23 cellular contexts compared by ENCODE assay signal in the genomic region with DNA sequence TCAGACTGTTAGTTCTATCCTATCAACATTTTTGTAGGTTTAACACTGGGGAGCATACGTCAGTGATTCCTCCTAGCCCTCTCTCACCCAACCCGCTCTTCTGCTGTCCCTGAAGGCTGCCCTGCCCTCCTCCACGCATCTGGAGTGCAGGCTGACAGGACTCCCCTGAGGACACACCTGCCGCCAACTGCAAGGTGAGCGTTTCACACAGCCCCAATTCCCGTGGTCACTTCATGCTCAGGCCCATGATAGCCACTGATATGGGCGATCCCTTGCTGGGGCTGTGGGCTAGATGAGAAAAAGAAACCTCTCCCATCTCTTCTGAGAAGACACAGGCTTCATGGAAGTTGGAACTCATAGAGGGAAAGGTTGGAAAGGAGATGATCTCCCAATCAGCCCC.
"Had no signal": no experiment of that assay in that cellular context is flagged by ENCODE, and none has a peak within 500 bp of the region (broad histone marks: within the 10 kb centered on the region; RNA-seq: fewer than 3 reads in every experiment).

No MANE protein-coding gene starts in this region.

- H3K9me3 ChIP-seq: left ventricle myocardium inferior, mucosa of descending colon, pancreas, prostate gland, right lobe of liver, tibial nerve, upper lobe of left lung, vagina had no signal

- ATAC-seq: mucosa of descending colon; naive thymus-derived CD4-positive, alpha-beta T cell; natural killer cell treated with Interleukin-12 subunit alpha and Interleukin-12 subunit beta and Interleukin-15 and Interleukin-18, amount 100 ng/mL, for 72 hours; pancreas; right lobe of liver; stimulated activated memory B cell treated with anti-CD40 and anti-IgM and Interleukin-4, amounts not matched to agents 10 μg/mL and 1 μg/mL and 100 μg/mL, for 72 hours; stimulated activated naive CD8-positive, alpha-beta T cell treated with anti-CD3 and anti-CD28 coated beads, Interleukin-15, amount 100 ng/mL, for 72 hours had no signal

- H3K27ac ChIP-seq: left ventricle myocardium inferior, pancreas, prostate gland, right lobe of liver, tibial nerve, upper lobe of left lung, vagina had no signal

- H3K36me3 ChIP-seq: left ventricle myocardium inferior, pancreas, prostate gland, right lobe of liver, tibial nerve, upper lobe of left lung, vagina had no signal

- H3K4me3 ChIP-seq: left ventricle myocardium inferior, lung, mucosa of descending colon, pancreas, prostate gland, right lobe of liver, smooth muscle cell, tibial nerve, upper lobe of left lung, vagina had no signal

- H3K4me1 ChIP-seq: pancreas, prostate gland, right lobe of liver had no signal

- H3K4me2 ChIP-seq: smooth muscle cell had no signal

- H3K27me3 ChIP-seq: pancreas, right lobe of liver, vagina had no signal

- DNase-seq: hippocampal formation; left ventricle myocardium inferior; midbrain; mucosa of descending colon; naive thymus-derived CD4-positive, alpha-beta T cell; pancreas; retina; right lobe of liver; stimulated activated CD4-positive, alpha-beta T cell treated with anti-CD3 and anti-CD28 coated beads, Interleukin-1b, Interleukin-23, amount 100 ng/mL, for 48 hours; stimulated activated CD4-positive, alpha-beta T cell treated with anti-CD3 and anti-CD28 coated beads, Interleukin-2, amount 100 ng/mL, for 48 hours; stimulated activated CD4-positive, alpha-beta T cell treated with anti-CD3 and anti-CD28 coated beads, Interleukin-4, amount 100 ng/mL, for 4 hours; stimulated activated CD8-positive, alpha-beta memory T cell treated with anti-CD3 and anti-CD28 coated beads, Interleukin-4, amount 100 ng/mL, for 48 hours; stimulated activated naive CD4-positive, alpha-beta T cell treated with Interleukin-2 at 50 U/mL for 16 hours; stimulated activated naive CD8-positive, alpha-beta T cell treated with anti-CD3 and anti-CD28 coated beads, Interleukin-15, amount 100 ng/mL, for 72 hours; substantia nigra had no signal
